Comparison of ENCODE assay signal across 21 cellular contexts in the genomic region with DNA sequence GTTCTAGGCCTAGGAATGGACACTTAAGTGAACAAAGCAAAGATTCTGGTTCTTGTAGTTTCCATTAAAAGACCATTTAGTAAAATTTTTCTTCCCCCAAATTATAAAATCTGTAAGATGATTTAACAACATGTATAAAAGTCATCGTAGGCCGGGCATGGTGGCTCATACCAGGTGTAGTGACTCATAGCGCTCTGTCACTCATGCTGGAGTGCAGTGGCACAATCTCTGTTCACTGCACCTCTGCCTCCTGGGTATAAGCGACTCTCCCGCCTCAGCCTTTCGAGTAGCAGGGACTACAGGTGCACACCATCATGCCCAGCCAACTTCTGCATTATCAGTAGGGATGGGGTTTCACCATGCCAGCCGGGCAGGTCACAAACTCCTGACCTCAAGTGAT.
"Had no signal": no experiment of that assay in that cellular context is flagged by ENCODE, and none has a peak within 500 bp of the region (broad histone marks: within the 10 kb centered on the region; RNA-seq: fewer than 3 reads in every experiment).

No MANE protein-coding gene starts in this region.

- H3K27me3 Mint-ChIP-seq: activated naive CD8-positive, alpha-beta T cell; progenitor cell of endocrine pancreas; type B pancreatic cell had no signal

- H3K27me3 ChIP-seq: body of pancreas, right atrium auricular region, suprapubic skin had no signal

- H3K9me3 Mint-ChIP-seq: nephron, type B pancreatic cell had no signal

- H3K4me3 Mint-ChIP-seq: activated naive CD8-positive, alpha-beta T cell; nephron; type B pancreatic cell had no signal

- ATAC-seq: body of pancreas; stimulated activated naive CD8-positive, alpha-beta T cell treated with anti-CD3 and anti-CD28 coated beads, Interleukin-15, Interleukin-2, amounts not matched to agents 100 U/mL and 50 U/mL, for 24 hours had no signal

- H3K9me3 ChIP-seq: body of pancreas, right atrium auricular region, suprapubic skin had no signal

- DNase-seq: activated CD4-positive, CD25-positive, alpha-beta regulatory T cell; activated CD8-positive, alpha-beta memory T cell treated with anti-CD3 and anti-CD28 coated beads, Interleukin-2, amount 50 U/mL, for 48 hours; activated gamma-delta T cell treated with Interleukin-2 at 50 U/mL for 16 hours; amniotic stem cell; body of pancreas; cortex of kidney; effector CD4-positive, alpha-beta T cell; foreskin fibroblast; kidney glomerular epithelial cell; nucleus accumbens; stimulated activated CD4-positive, alpha-beta T cell treated with anti-CD3 and anti-CD28 coated beads, Interleukin-15, amount 100 ng/mL, for 24 hours; stimulated activated CD4-positive, alpha-beta T cell treated with anti-CD3 and anti-CD28 coated beads, Interleukin-4, amount 100 ng/mL, for 24 hours; stimulated activated CD8-positive, alpha-beta memory T cell treated with anti-CD3 and anti-CD28 coated beads, Interleukin-4, amount 100 ng/mL, for 48 hours; stimulated activated naive CD8-positive, alpha-beta T cell treated with anti-CD3 and anti-CD28 coated beads, Interleukin-15, Interleukin-2, amounts not matched to agents 100 U/mL and 50 U/mL, for 24 hours; T-helper 2 cell had no signal

- H3K36me3 ChIP-seq: right atrium auricular region, suprapubic skin had no signal

- H3K27ac Mint-ChIP-seq: activated naive CD8-positive, alpha-beta T cell; nephron; progenitor cell of endocrine pancreas; type B pancreatic cell had no signal

- H3K4me1 ChIP-seq: body of pancreas, right atrium auricular region had no signal

- H3K27ac ChIP-seq: body of pancreas, right atrium auricular region, suprapubic skin had no signal

- H3K4me3 ChIP-seq: body of pancreas, right atrium auricular region, suprapubic skin had no signal
